In the genomic region with DNA sequence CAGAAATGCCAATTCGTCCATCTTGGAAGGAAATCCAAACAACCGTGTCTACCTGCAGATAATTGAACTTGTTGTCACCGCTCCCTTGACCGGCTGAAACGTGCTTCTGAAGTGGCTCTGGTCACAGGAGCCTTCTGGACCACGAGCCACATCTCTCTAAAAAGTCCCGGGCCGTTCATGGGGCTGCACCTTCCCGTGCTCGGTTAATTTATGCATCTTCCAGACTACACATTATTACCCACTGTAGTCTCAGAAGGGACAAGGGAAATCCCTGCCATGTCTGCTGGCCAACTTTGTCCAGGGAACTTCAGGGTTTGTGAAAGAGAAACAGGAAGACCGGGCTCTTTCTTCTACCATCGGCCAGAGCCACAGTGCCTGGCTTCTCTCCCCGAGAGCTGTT, we compare ENCODE assay signal across 27 cellular contexts.
DNase-seq lines count a peak whose midpoint lies in the region; ATAC-seq, FAIRE-seq and TF ChIP-seq lines count a peak whose summit lies in the region.
"Had no signal": no experiment of that assay in that cellular context is flagged by ENCODE, and none has a peak within 500 bp of the region (broad histone marks: within the 10 kb centered on the region; RNA-seq: fewer than 3 reads in every experiment).

No MANE protein-coding gene starts in this region.

- DNase-seq in GM12892 (ENCODE audit: insufficient read length), result no peak
- DNase-seq in endothelial cell (ENCODE audit: low spot score), result no peak
- DNase-seq in mucosa of descending colon, result no peak
- no peak for DNase-seq in stimulated activated naive CD8-positive, alpha-beta T cell treated with anti-CD3 and anti-CD28 coated beads, Interleukin-15, Interleukin-2, amounts not matched to agents 100 U/mL and 50 U/mL, for 24 hours
- DNase-seq: AML-193; CD4-positive, alpha-beta memory T cell; COR-L47; DMS 273 treated with DMSO at 0.1 percent for 48 hours; DMS79; EL; GDM1; NCI-H1092; NCI-H1417 treated with DMSO at 0.1 percent for 48 hours; NCI-H1694 treated with DMSO at 0.1 percent for 48 hours; NCI-H2081; NCI-H2227 treated with DMSO at 0.1 percent for 48 hours; NCI-H526 treated with DMSO at 0.1 percent for 48 hours; PC-9; SHP77; T-helper 1 cell had no signal

- ATAC-seq in GM21515 (IDR thresholded peaks at IDR 0.05; ENCODE audit: unreplicated experiment) (peak; percentile 53), HG02798 (IDR thresholded peaks at IDR 0.05; ENCODE audit: poor library complexity, unreplicated experiment) (peak; percentile 48), HG02571 (IDR thresholded peaks at IDR 0.05; ENCODE audit: unreplicated experiment) (no peak), mucosa of descending colon (no peak)
- no peak for ATAC-seq in stimulated activated naive CD8-positive, alpha-beta T cell treated with anti-CD3 and anti-CD28 coated beads, Interleukin-15, Interleukin-2, amounts not matched to agents 100 U/mL and 50 U/mL, for 24 hours
- ATAC-seq: A549, GM12878, HCT116 had no signal

- no peaks in the 10 kb centered on the region for H3K4me1 ChIP-seq in mucosa of descending colon (ENCODE audit: low read depth)
- H3K4me1 ChIP-seq: A549 had no signal

- peak; percentile 14 for FAIRE-seq in GM12892 (lab: Jason Lieb, UNC)
- FAIRE-seq: A549, GM12878 had no signal

- H3K9me3 Mint-ChIP-seq in endothelial cell (ENCODE audit: unreplicated experiment), result no peaks in the 10 kb centered on the region
- H3K9me3 Mint-ChIP-seq: CD4-positive, alpha-beta memory T cell had no signal

- intact Hi-C loops in mucosa of descending colon (cut with DNase I, micrococcal nuclease), result no loop called here

- peaks cover 3% of the 10 kb centered on the region for H3K4me1 Mint-ChIP-seq in endothelial cell (ENCODE audit: unreplicated experiment)

- H3K36me3 Mint-ChIP-seq in endothelial cell (ENCODE audit: low read depth, unreplicated experiment), result peaks cover 53% of the 10 kb centered on the region

- H3K27ac Mint-ChIP-seq in endothelial cell (ENCODE audit: unreplicated experiment), result no peak overlapping the region

- H3K27me3 Mint-ChIP-seq in endothelial cell (ENCODE audit: unreplicated experiment), result peaks cover 3% of the 10 kb centered on the region

- no peak overlapping the region for H3K4me3 ChIP-seq in mucosa of descending colon
- H3K4me3 ChIP-seq: A549; BLaER1 treated with 17β-estradiol and CSF1 and Interleukin-3, amounts not matched to agents 10 nM and 100 nM; GM12878; PC-9 had no signal

- no peak for TF ChIP-seq POLR2A in GM12892 (IDR thresholded peaks at IDR 0.05; ENCODE audit: low read depth, low read length)

- H3K4me3 Mint-ChIP-seq in endothelial cell (ENCODE audit: unreplicated experiment), result peak overlapping the region; percentile 38
- H3K4me3 Mint-ChIP-seq: CD4-positive, alpha-beta memory T cell had no signal

- no peak for TF ChIP-seq CTCF in endothelial cell (IDR thresholded peaks at IDR 0.05; ENCODE audit: unreplicated experiment)
- TF ChIP-seq CTCF in mucosa of descending colon (IDR thresholded peaks at IDR 0.05), result no peak

- H3K9me3 ChIP-seq in mucosa of descending colon, result no peaks in the 10 kb centered on the region
- H3K9me3 ChIP-seq: A549 had no signal

- no peaks in the 10 kb centered on the region for H3K36me3 ChIP-seq in mucosa of descending colon (ENCODE audit: low read depth)

Comparison
In these comparisons a context has a peak if more than half of its experiments do, and no peak if none do; other contexts are left out.
1. ATAC-seq: peak in GM21515 (single experiment) and HG02798 (single experiment); none in HG02571 (single experiment), mucosa of descending colon (single experiment) and stimulated activated naive CD8-positive, alpha-beta T cell treated with anti-CD3 and anti-CD28 coated beads, Interleukin-15, Interleukin-2, amounts not matched to agents 100 U/mL and 50 U/mL, for 24 hours (single experiment).